ENCODE assay signal across 11 cellular contexts in genomic region chr12:11834104-11834812, GRCh38.
A peak's percentile ranks its signal among the peaks of the same experiment; 100 is the strongest.
DNase-seq lines count a peak whose midpoint lies in the region; ATAC-seq and TF ChIP-seq lines count a peak whose summit lies in the region.
"Had no signal": no experiment of that assay in that cellular context is flagged by ENCODE, and none has a peak within 500 bp of the region (broad histone marks: within the 10 kb centered on the region; RNA-seq: fewer than 3 reads in every experiment).

No MANE protein-coding gene starts in this region.

- no peaks in the 10 kb centered on the region for H3K27me3 ChIP-seq in PC-3 (ENCODE audit: low read length)
- H3K27me3 ChIP-seq in smooth muscle cell (ENCODE audit: low read depth): no peaks in the 10 kb centered on the region

- H3K79me2 ChIP-seq in PC-3 (ENCODE audit: low read length) (no peaks in the 10 kb centered on the region), smooth muscle cell (ENCODE audit: low read depth) (peaks cover 66% of the 10 kb centered on the region)

- peak; percentile 79 for ATAC-seq in PC-3
- ATAC-seq: WTC11 had no signal

- H4K20me1 ChIP-seq in PC-3 (ENCODE audit: low read length): no peaks in the 10 kb centered on the region
- peaks cover 15% of the 10 kb centered on the region for H4K20me1 ChIP-seq in smooth muscle cell (ENCODE audit: low read depth)

- H2AFZ ChIP-seq in PC-3 (ENCODE audit: low read length): no peak overlapping the region
- H2AFZ ChIP-seq in smooth muscle cell (ENCODE audit: low read depth): no peak overlapping the region

- peaks cover 47% of the 10 kb centered on the region for H3K36me3 Mint-ChIP-seq in activated CD4-positive, alpha-beta T cell treated with anti-CD3 and anti-CD28 coated beads, Interleukin-2, amount 10 ng/mL, durations not matched to agents 24 days and 14 days (ENCODE audit: low read depth)

- intact Hi-C loops in activated CD4-positive, alpha-beta T cell treated with anti-CD3 and anti-CD28 coated beads, Interleukin-2, amount 10 ng/mL, durations not matched to agents 24 days and 14 days (cut with micrococcal nuclease): loop anchor here (2.0 kb wide), 1 partner anchor 21 kb away; no protein-coding TSS in a partner anchor
- intact Hi-C loops in PC-3 (cut with micrococcal nuclease): no loop called here

- H3K4me3 Mint-ChIP-seq in activated CD4-positive, alpha-beta T cell treated with anti-CD3 and anti-CD28 coated beads, Interleukin-2, amount 10 ng/mL, durations not matched to agents 24 days and 14 days: peak overlapping the region; percentile 19
- H3K4me3 Mint-ChIP-seq: central memory CD8-positive, alpha-beta T cell; WTC11 had no signal

- POLR2A ChIA-PET in PC-3 (lab: Charles Lee; ENCODE audit: unreplicated experiment): no interaction called here

- H3K4me2 ChIP-seq in PC-3 (ENCODE audit: low read length): peak overlapping the region; percentile 20; the same call in 1 of the 2 replicates
- H3K4me2 ChIP-seq in smooth muscle cell: peak overlapping the region; percentile 24

- TF ChIP-seq CTCF in PC-3 (conservative IDR thresholded peaks at IDR 0.05; ENCODE audit: low read depth, low read length) (no peak), smooth muscle cell (IDR thresholded peaks at IDR 0.05; ENCODE audit: borderline replicate concordance, insufficient read depth, poor library complexity, severe bottlenecking) (no peak)

- H3K9me3 Mint-ChIP-seq in activated CD4-positive, alpha-beta T cell treated with anti-CD3 and anti-CD28 coated beads, Interleukin-2, amount 10 ng/mL, durations not matched to agents 24 days and 14 days: peaks cover 5% of the 10 kb centered on the region
- H3K9me3 Mint-ChIP-seq: central memory CD8-positive, alpha-beta T cell; WTC11 had no signal

- DNase-seq in activated CD4-positive, alpha-beta T cell treated with anti-CD3 and anti-CD28 coated beads, Interleukin-2, amount 10 ng/mL, durations not matched to agents 24 days and 14 days: no peak
- DNase-seq in activated CD4-positive, alpha-beta T cell treated with anti-CD3 and anti-CD28 coated beads, Interleukin-2, amount 50 U/mL, for 4 hours: no peak
- peak; percentile 49 for DNase-seq in PC-3
- no peak for DNase-seq in epithelial cell of prostate (ENCODE audit: low read depth, low spot score)
- DNase-seq in smooth muscle cell (lab: John Stamatoyannopoulos, UW; ENCODE audit: unreplicated experiment): no peak
- no peak for DNase-seq in stimulated activated naive CD4-positive, alpha-beta T cell (lab: John Stamatoyannopoulos, UW)
- no peak for DNase-seq in caudate nucleus (lab: John Stamatoyannopoulos, UW)
- DNase-seq in Kasumi-1 (lab: John Stamatoyannopoulos, UW): no peak
- DNase-seq: Karpas-422 had no signal

- H3K4me3 ChIP-seq in PC-3 (ENCODE audit: low read length) (no peak overlapping the region), smooth muscle cell (no peak overlapping the region)

- peaks cover 67% of the 10 kb centered on the region for H3K4me1 Mint-ChIP-seq in activated CD4-positive, alpha-beta T cell treated with anti-CD3 and anti-CD28 coated beads, Interleukin-2, amount 10 ng/mL, durations not matched to agents 24 days and 14 days

- no peaks in the 10 kb centered on the region for H3K27me3 Mint-ChIP-seq in activated CD4-positive, alpha-beta T cell treated with anti-CD3 and anti-CD28 coated beads, Interleukin-2, amount 10 ng/mL, durations not matched to agents 24 days and 14 days
- H3K27me3 Mint-ChIP-seq: central memory CD8-positive, alpha-beta T cell had no signal

- no peak overlapping the region for H3K9ac ChIP-seq in PC-3 (ENCODE audit: low read length)
- no peak overlapping the region for H3K9ac ChIP-seq in smooth muscle cell (ENCODE audit: low read depth)

- WGBS in smooth muscle cell (ENCODE audit: low lambda C conversion rate): 35% methylated on average over 4 of the region's 4 CpGs

- CTCF ChIA-PET in PC-3 (lab: Charles Lee): no interaction called here

- H3K4me1 ChIP-seq in PC-3 (ENCODE audit: insufficient read depth, low read length) (peaks cover 27% of the 10 kb centered on the region), smooth muscle cell (ENCODE audit: low read depth) (peaks cover 7% of the 10 kb centered on the region)

- BruUV-seq in PC-3 (replicated peaks; lab: Mats Ljungman, UMichigan): no TSS peak

- H3K9me3 ChIP-seq in PC-3 (ENCODE audit: low read length): no peaks in the 10 kb centered on the region
- no peaks in the 10 kb centered on the region for H3K9me3 ChIP-seq in smooth muscle cell (replicated peaks; ENCODE audit: low read depth)

- peak overlapping the region; percentile 35 for H3K27ac ChIP-seq in PC-3 (ENCODE audit: low read length)
- peak overlapping the region; percentile 20 for H3K27ac ChIP-seq in epithelial cell of prostate
- peak overlapping the region; percentile 39 for H3K27ac ChIP-seq in smooth muscle cell (ENCODE audit: low read depth)
- no peak overlapping the region for H3K27ac ChIP-seq in caudate nucleus (ENCODE audit: low read depth, low read length)

- H3K9me2 ChIP-seq in PC-3 (replicated peaks; ENCODE audit: low read length): no peaks in the 10 kb centered on the region

- H3K36me3 ChIP-seq in PC-3 (ENCODE audit: low read depth, low read length) (no peaks in the 10 kb centered on the region), smooth muscle cell (ENCODE audit: low read depth) (no peaks in the 10 kb centered on the region)

- H3F3A ChIP-seq in PC-3 (ENCODE audit: low read length, unreplicated experiment) (no peaks in the 10 kb centered on the region), smooth muscle cell (ENCODE audit: low read depth) (peaks cover 9% of the 10 kb centered on the region)

- H3K27ac Mint-ChIP-seq in activated CD4-positive, alpha-beta T cell treated with anti-CD3 and anti-CD28 coated beads, Interleukin-2, amount 10 ng/mL, durations not matched to agents 24 days and 14 days: peak overlapping the region; percentile 97
- H3K27ac Mint-ChIP-seq: WTC11 had no signal
